13 cellular contexts compared by ENCODE assay signal in genomic region chr20:20547876-20548266, GRCh38.
A peak's percentile ranks its signal among the peaks of the same experiment; 100 is the strongest.
DNase-seq lines count a peak whose midpoint lies in the region; ATAC-seq, FAIRE-seq and TF ChIP-seq lines count a peak whose summit lies in the region.
"Had no signal": no experiment of that assay in that cellular context is flagged by ENCODE, and none has a peak within 500 bp of the region (broad histone marks: within the 10 kb centered on the region; RNA-seq: fewer than 3 reads in every experiment).

No MANE protein-coding gene starts in this region.

- H3K9me3 Mint-ChIP-seq in activated T-cell treated with anti-CD3 and anti-CD28 coated beads, Interleukin-2, amount 50 U/mL, for 72 hours, result no peaks in the 10 kb centered on the region

- no peak for ATAC-seq in activated T-cell treated with anti-CD3 and anti-CD28 coated beads, Interleukin-2, amount 50 U/mL, for 72 hours (replicated peaks in 1 of 2)
- ATAC-seq in RWPE2 (ENCODE audit: low read depth) (no peak), GM21717 (IDR thresholded peaks at IDR 0.05; ENCODE audit: unreplicated experiment) (no peak)

- H3K36me3 ChIP-seq in RWPE2 (ENCODE audit: low read depth) (no peaks in the 10 kb centered on the region), vagina (no peaks in the 10 kb centered on the region), adrenal gland (replicated peaks in 1 of 2) (peaks cover 0 to 6% of the 10 kb centered on the region in 2 donors)

- TF ChIP-seq CTCF in RWPE2 (IDR thresholded peaks at IDR 0.05; ENCODE audit: poor library complexity, severe bottlenecking) (no peak), vagina (IDR thresholded peaks at IDR 0.05) (no peak), adrenal gland (IDR thresholded peaks at IDR 0.05) (no peak)

- FAIRE-seq in islet of Langerhans (lab: Jason Lieb, UNC), result peak; percentile 5
- FAIRE-seq: A204.1, H54 had no signal

- intact Hi-C loops in vagina (cut with DNase I), result no loop called here
- intact Hi-C loops in adrenal gland (cut with DNase I), result no loop called here

- 83 to 94% (median 86%) methylated on average over 2 of the region's 2 CpGs for WGBS in adrenal gland, 4 donors

- H3K36me3 Mint-ChIP-seq in activated T-cell treated with anti-CD3 and anti-CD28 coated beads, Interleukin-2, amount 50 U/mL, for 72 hours (ENCODE audit: insufficient read depth in 2 of 2), result peaks cover 2 to 11% of the 10 kb centered on the region in 2 donors

- peaks cover 48% of the 10 kb centered on the region for H3K4me1 ChIP-seq in RWPE2 (ENCODE audit: insufficient read depth, poor library complexity, severe bottlenecking)
- H3K4me1 ChIP-seq in vagina, result peaks cover 9% of the 10 kb centered on the region
- no peaks in the 10 kb centered on the region for H3K4me1 ChIP-seq in adrenal gland (replicated peaks in 1 of 2)

- H3K4me3 ChIP-seq in RWPE2 (ENCODE audit: severe bottlenecking) (no peak overlapping the region), vagina (no peak overlapping the region), adrenal gland (no peak overlapping the region)

- H3K27ac Mint-ChIP-seq in activated T-cell treated with anti-CD3 and anti-CD28 coated beads, Interleukin-2, amount 50 U/mL, for 72 hours, result peak overlapping the region; percentile 46

- no peaks in the 10 kb centered on the region for H3K27me3 Mint-ChIP-seq in activated T-cell treated with anti-CD3 and anti-CD28 coated beads, Interleukin-2, amount 50 U/mL, for 72 hours (ENCODE audit: low read depth)

- H3K27ac ChIP-seq in RWPE2 (ENCODE audit: poor library complexity, severe bottlenecking) (peak overlapping the region; percentile 97), vagina (no peak overlapping the region), adrenal gland (no peak overlapping the region)

- H3K27me3 ChIP-seq in RWPE2 (ENCODE audit: insufficient read depth, poor library complexity, severe bottlenecking), result no peaks in the 10 kb centered on the region
- no peaks in the 10 kb centered on the region for H3K27me3 ChIP-seq in vagina
- H3K27me3 ChIP-seq in adrenal gland, result no peaks in the 10 kb centered on the region

- peaks cover 46% of the 10 kb centered on the region for H3K4me1 Mint-ChIP-seq in activated T-cell treated with anti-CD3 and anti-CD28 coated beads, Interleukin-2, amount 50 U/mL, for 72 hours (ENCODE audit: low read depth)

- TF ChIP-seq POLR2A in vagina (IDR thresholded peaks at IDR 0.05), result no peak
- no peak for TF ChIP-seq POLR2A in adrenal gland (IDR thresholded peaks at IDR 0.05)

- no peak overlapping the region for H3K4me3 Mint-ChIP-seq in activated T-cell treated with anti-CD3 and anti-CD28 coated beads, Interleukin-2, amount 50 U/mL, for 72 hours

- no peak for DNase-seq in activated T-cell treated with anti-CD3 and anti-CD28 coated beads, Interleukin-2, amount 50 U/mL, for 72 hours
- no peak for DNase-seq in activated T-cell treated with anti-CD3 and anti-CD28 coated beads, Interleukin-2, amount 50 U/mL, for 48 hours
- DNase-seq in RWPE2 (ENCODE audit: low spot score) (no peak), vagina (ENCODE audit: extremely low spot score in 2 of 2) (no peak), adrenal gland (no peak), NCI-H1092 (lab: John Stamatoyannopoulos, UW) (no peak)
- DNase-seq: NCI-H226; NCI-H526; NK-92 treated with Interleukin-12 subunit alpha and Interleukin-12 subunit beta, amount 100 ng/mL, for 24 hours had no signal

- no peaks in the 10 kb centered on the region for H3K9me3 ChIP-seq in RWPE2 (ENCODE audit: severe bottlenecking)
- H3K9me3 ChIP-seq in vagina, result no peaks in the 10 kb centered on the region
- no peaks in the 10 kb centered on the region for H3K9me3 ChIP-seq in adrenal gland (replicated peaks in 1 of 3)
